ENCODE assay signal across 8 cellular contexts in genomic region chr11:60841797-60842687, GRCh38. TPM values are rescaled to one million over a fixed set of nuclear protein-coding genes. Genes with fewer than 3 reads are reported as not detected.
DNase-seq lines count a peak whose midpoint lies in the region; ATAC-seq and TF ChIP-seq lines count a peak whose summit lies in the region.

CCDC86 (plus strand) TSS chr11:60842113; CDS start chr11:60842125, 12 bp downstream.

- H3K27ac ChIP-seq in uterus = peak within 1 kb of the TSS; percentile 78

- DNase-seq in NCI-H1930 (lab: John Stamatoyannopoulos, UW) (peak; percentile 85 to 94), T1000 (lab: John Stamatoyannopoulos, UW) (peak; percentile 94), astrocyte of the cerebellum (ENCODE audit: low read depth) (peak; percentile 86), hepatic stellate cell (ENCODE audit: low spot score) (peak; percentile 99), putamen (ENCODE audit: low spot score) (peak; percentile 96), uterus (peak; percentile 98)

- TF ChIP-seq CTCF in astrocyte of the cerebellum (IDR thresholded peaks at IDR 0.05; ENCODE audit: low read depth, low read length, missing control alignments) = no peak
- TF ChIP-seq CTCF in uterus (IDR thresholded peaks at IDR 0.05) = peak in 1 of 4 experiments; percentile 45

- H3K4me3 ChIP-seq in astrocyte of the cerebellum (ENCODE audit: low read depth, low read length) (peak within 1 kb of the TSS; percentile 93), uterus (peak within 1 kb of the TSS; percentile 83 to 90)

- ATAC-seq in GM18505 (IDR thresholded peaks at IDR 0.05; ENCODE audit: unreplicated experiment) (peak; percentile 80), HG02938 (IDR thresholded peaks at IDR 0.05; ENCODE audit: unreplicated experiment) (peak; percentile 72)

- H3K9me3 ChIP-seq in uterus = no peaks in the 10 kb centered on the region

- in situ Hi-C loops in astrocyte of the cerebellum (cut with HindIII; ENCODE audit: low sequenced_read_pairs) = no loop called here

- no peaks in the 10 kb centered on the region for H3K36me3 ChIP-seq in uterus

- intact Hi-C loops in uterus (cut with DNase I; ENCODE audit: low total_unique reads) = loop anchor here (5.0 kb wide), 1 partner anchor 70 kb away; the partner anchor contains the start of gene TMEM109

- no peaks in the 10 kb centered on the region for H3K27me3 ChIP-seq in uterus

- TF ChIP-seq POLR2A in GM18505 (IDR thresholded peaks at IDR 0.05; ENCODE audit: borderline replicate concordance, extremely low read depth, insufficient read depth, insufficient read length) = peak; percentile 55
- TF ChIP-seq POLR2A in uterus (IDR thresholded peaks at IDR 0.05) = peak in 1 of 2 donors; percentile 39

- H3K4me1 ChIP-seq in uterus = peaks cover 0 to 4% of the 10 kb centered on the region in 2 donors

RNA-seq across cellular contexts. Expression of gene CCDC86, which starts in this region (rescaled TPM):
- total RNA-seq in uterus = 10 to 100 TPM in 1 of 4 donors, 1 to 10 TPM in 3; 7.4 to 23.0 (median 8.3) TPM

Comparison
In these comparisons a context has a peak if more than half of its experiments do, and no peak if none do; other contexts are left out.
1. Peak in every context shown above with its lines: DNase-seq, ATAC-seq, H3K4me3 ChIP-seq and H3K27ac ChIP-seq.